Comparison of ENCODE assay signal across 8 cellular contexts in genomic region chr1:43530483-43531452, GRCh38. TPM values are rescaled to one million over a fixed set of nuclear protein-coding genes. Genes with fewer than 3 reads are reported as not detected.
DNase-seq lines count a peak whose midpoint lies in the region; ATAC-seq, FAIRE-seq and TF ChIP-seq lines count a peak whose summit lies in the region.

PTPRF (plus strand) TSS chr1:43530883; CDS start chr1:43545076, 14,193 bp downstream.

- no peaks in the 10 kb centered on the region for H3K36me3 ChIP-seq in aorta (ENCODE audit: control insufficient read depth in 1 of 2, insufficient read depth in 2 of 2, low read length in 1 of 2)

- H3K4me1 Mint-ChIP-seq in activated naive CD4-positive, alpha-beta T cell treated with anti-CD3 and anti-CD28 coated beads, Interleukin-2, amount 10 ng/mL, durations not matched to agents 7 days and 5 days, result peaks cover 16% of the 10 kb centered on the region
- H3K4me1 Mint-ChIP-seq in nephron progenitor cell, result peaks cover 51% of the 10 kb centered on the region

- H3K4me3 ChIP-seq in aorta (ENCODE audit: low read length in 2 of 2), result peak within 1 kb of the TSS; percentile 85 to 90

- ATAC-seq in Right ventricle myocardium inferior (peak; percentile 68), aorta (ENCODE audit: low FRiP score) (peak; percentile 79), GM18909 (IDR thresholded peaks at IDR 0.05; ENCODE audit: poor library complexity, unreplicated experiment) (no peak)

- H3K4me1 ChIP-seq in aorta (ENCODE audit: control insufficient read depth in 1 of 2, insufficient read depth in 2 of 2, low read length in 2 of 2), result no peaks in the 10 kb centered on the region

- no peak for TF ChIP-seq CTCF in nephron progenitor cell (IDR thresholded peaks at IDR 0.05)

- peaks cover 4% of the 10 kb centered on the region for H3K36me3 Mint-ChIP-seq in activated naive CD4-positive, alpha-beta T cell treated with anti-CD3 and anti-CD28 coated beads, Interleukin-2, amount 10 ng/mL, durations not matched to agents 7 days and 5 days
- H3K36me3 Mint-ChIP-seq in nephron progenitor cell (ENCODE audit: low read depth), result no peaks in the 10 kb centered on the region

- H3K27ac ChIP-seq in aorta (ENCODE audit: low read depth in 1 of 2, low read length in 2 of 2), result no peak within 1 kb of the TSS

- H3K27me3 ChIP-seq in aorta (ENCODE audit: control insufficient read depth in 1 of 2, insufficient read depth in 2 of 2, low read length in 1 of 2), result no peaks in the 10 kb centered on the region

- intact Hi-C loops in Right ventricle myocardium inferior (cut with DNase I) (no loop called here), cardiac septum (cut with DNase I) (loop anchor here (10.0 kb wide), 1 partner anchor 504 kb away; the partner anchor contains the start of gene SLC6A9), aorta (cut with DNase I) (loop anchor here (1.0 to 10.0 kb wide), 4 partner anchors 35 to 414 kb away; partner anchors contain the start of genes ARTN (in 1 of the 2) and IPO13 (in 1 of the 2))

- H3K9me3 ChIP-seq in aorta (ENCODE audit: control insufficient read depth, low read length), result no peaks in the 10 kb centered on the region

- peak within 1 kb of the TSS; percentile 71 for H3K4me3 Mint-ChIP-seq in activated naive CD4-positive, alpha-beta T cell treated with anti-CD3 and anti-CD28 coated beads, Interleukin-2, amount 10 ng/mL, durations not matched to agents 7 days and 5 days
- H3K4me3 Mint-ChIP-seq in nephron progenitor cell, result peak within 1 kb of the TSS; percentile 99

- H3K27me3 Mint-ChIP-seq in activated naive CD4-positive, alpha-beta T cell treated with anti-CD3 and anti-CD28 coated beads, Interleukin-2, amount 10 ng/mL, durations not matched to agents 7 days and 5 days, result peaks cover 73% of the 10 kb centered on the region
- H3K27me3 Mint-ChIP-seq in nephron progenitor cell (ENCODE audit: low read depth, poor library complexity), result peaks cover 12% of the 10 kb centered on the region

- CTCF ChIA-PET in activated naive CD4-positive, alpha-beta T cell treated with anti-CD3 and anti-CD28 coated beads, Interleukin-2, amount 10 ng/mL, durations not matched to agents 7 days and 5 days (lab: Charles Lee), result interaction anchor here (1.4 to 2.2 kb wide), 5 partner anchors 233 to 517 kb away, joined by 3 to 24 read pairs (median 9); no protein-coding TSS in a partner anchor

- 0 to 1% methylated on average over 20 to 97 of the region's 97 CpGs for WGBS in aorta, 2 donors

- FAIRE-seq in frontal cortex (lab: Jason Lieb, UNC), result no peak

- no peak within 1 kb of the TSS for H3K27ac Mint-ChIP-seq in activated naive CD4-positive, alpha-beta T cell treated with anti-CD3 and anti-CD28 coated beads, Interleukin-2, amount 10 ng/mL, durations not matched to agents 7 days and 5 days
- H3K27ac Mint-ChIP-seq in nephron progenitor cell, result peak within 1 kb of the TSS; percentile 91

- no peaks in the 10 kb centered on the region for H3K9me3 Mint-ChIP-seq in activated naive CD4-positive, alpha-beta T cell treated with anti-CD3 and anti-CD28 coated beads, Interleukin-2, amount 10 ng/mL, durations not matched to agents 7 days and 5 days
- no peaks in the 10 kb centered on the region for H3K9me3 Mint-ChIP-seq in nephron progenitor cell

- DNase-seq in Right ventricle myocardium inferior (ENCODE audit: missing footprints) (peak; percentile 79), cardiac septum (ENCODE audit: low spot score) (no peak), NCI-H526 (lab: John Stamatoyannopoulos, UW) (peak; percentile 41 to 94), frontal cortex (ENCODE audit: low spot score in 2 of 2) (peak; percentile 80 to 86), nephron progenitor cell (peak; percentile 80), aorta (peak; percentile 61 to 91)
- peak; percentile 43 for DNase-seq in activated naive CD4-positive, alpha-beta T cell treated with anti-CD3 and anti-CD28 coated beads, Interleukin-2, amount 10 ng/mL, durations not matched to agents 7 days and 5 days

RNA-seq across cellular contexts. Expression of gene PTPRF, which starts in this region (rescaled TPM):
- 7.7 TPM for total RNA-seq in Right ventricle myocardium inferior
- 9.1 TPM for total RNA-seq in cardiac septum
- total RNA-seq in frontal cortex, result 39.1 TPM
- total RNA-seq in aorta, result 10 to 100 TPM; 59.6 to 86.2 TPM
- polyA plus RNA-seq in aorta, result 10 to 100 TPM; 11.6 to 21.7 TPM
